1 cellular context compared by ENCODE assay signal in genomic region chr9:130521715-130522114, GRCh38.
TF ChIP-seq lines count a peak whose summit lies in the region.

No MANE protein-coding gene starts in this region.

TF ChIP-seq in K562, 482 proteins besides CTCF, POLR2A, EP300 and RAD21 (continued from another document):
- no peak for TF ChIP-seq MTA1 (IDR thresholded peaks at IDR 0.05; ENCODE audit: borderline replicate concordance)
- 0 out of 4 replicates have a peak, but pooled peaks of 1 of the 2 experiments have one; percentile 10 for TF ChIP-seq RCOR1 (IDR thresholded peaks at IDR 0.05; ENCODE audit: borderline replicate concordance in 1 of 2, low read depth in 2 of 2, low read length in 2 of 2)
- peak; percentile 85 for TF ChIP-seq RBM25 (IDR thresholded peaks at IDR 0.05; ENCODE audit: low read depth, low read length, severe bottlenecking)
- TF ChIP-seq SMARCA5 (IDR thresholded peaks at IDR 0.05): peak; percentile 49; the same call in 1 of the 2 replicates
- TF ChIP-seq KDM5B (IDR thresholded peaks at IDR 0.05; ENCODE audit: insufficient replicate concordance, low read depth, low read length): no peak
